1 cellular context compared by ENCODE assay signal in genomic region chr14:34539407-34540180, GRCh38.
TF ChIP-seq lines count a peak whose summit lies in the region.

TSS of gene EAPP (minus strand) at chr14:34539701. CDS start at chr14:34539628, 73 bp downstream.

TF ChIP-seq in HepG2, 621 proteins besides CTCF, POLR2A, EP300 and RAD21 (continued from another document and continues in another):
- no peak for TF ChIP-seq TRIM22 (IDR thresholded peaks at IDR 0.05)
- TF ChIP-seq ZMYM3 (CRISPR knock-in tag; IDR thresholded peaks at IDR 0.05), result peak; percentile 46
- peak; percentile 99 for TF ChIP-seq ZBTB7A (CRISPR knock-in tag; IDR thresholded peaks at IDR 0.05)
- TF ChIP-seq GZF1 (CRISPR knock-in tag; IDR thresholded peaks at IDR 0.05), result peak; percentile 90
- peak; percentile 92; the same call in 1 of the 2 replicates for TF ChIP-seq KLF11 (CRISPR knock-in tag; IDR thresholded peaks at IDR 0.05)
- TF ChIP-seq ZNF138 (CRISPR knock-in tag; IDR thresholded peaks at IDR 0.05; ENCODE audit: low read depth), result peak; percentile 100
- TF ChIP-seq ZNF205 (CRISPR knock-in tag; IDR thresholded peaks at IDR 0.05), result peak; percentile 99
- TF ChIP-seq SCMH1 (CRISPR knock-in tag; IDR thresholded peaks at IDR 0.05; ENCODE audit: borderline replicate concordance), result no peak
- peak; percentile 90 for TF ChIP-seq ZBTB10 (CRISPR knock-in tag; IDR thresholded peaks at IDR 0.05; ENCODE audit: borderline replicate concordance)
- TF ChIP-seq RFXANK (CRISPR knock-in tag; IDR thresholded peaks at IDR 0.05), result peak; percentile 91
- TF ChIP-seq REL (CRISPR knock-in tag; conservative IDR thresholded peaks at IDR 0.05), result peak; percentile 98
- peak; percentile 89 for TF ChIP-seq SKIL (CRISPR knock-in tag; IDR thresholded peaks at IDR 0.05; ENCODE audit: borderline replicate concordance)
- peak; percentile 98 for TF ChIP-seq BORCS8-MEF2B (CRISPR knock-in tag; IDR thresholded peaks at IDR 0.05)
- peak; percentile 91; the same call in 1 of the 2 replicates for TF ChIP-seq ZBED4 (CRISPR knock-in tag; IDR thresholded peaks at IDR 0.05; ENCODE audit: borderline replicate concordance)
- TF ChIP-seq TRIM24 (CRISPR knock-in tag; IDR thresholded peaks at IDR 0.05), result no peak
- peak; percentile 100 for TF ChIP-seq ZNF556 (CRISPR knock-in tag; IDR thresholded peaks at IDR 0.05; ENCODE audit: borderline replicate concordance)
- TF ChIP-seq ADNP (CRISPR knock-in tag; IDR thresholded peaks at IDR 0.05), result peak; percentile 81
- peak; percentile 90 for TF ChIP-seq RFXAP (CRISPR knock-in tag; IDR thresholded peaks at IDR 0.05; ENCODE audit: borderline replicate concordance)
- peak; percentile 99 for TF ChIP-seq ZNF318 (CRISPR knock-in tag; IDR thresholded peaks at IDR 0.05)
- TF ChIP-seq ZFP37 (CRISPR knock-in tag; IDR thresholded peaks at IDR 0.05; ENCODE audit: borderline replicate concordance), result peak; percentile 97; the same call in 1 of the 2 replicates
- TF ChIP-seq EZH2 (conservative IDR thresholded peaks at IDR 0.05; ENCODE audit: low read depth, low read length), result no peak
- TF ChIP-seq TAF15 (IDR thresholded peaks at IDR 0.05; ENCODE audit: low read depth, low read length, poor library complexity, severe bottlenecking), result peak; percentile 92
- TF ChIP-seq ZNF788 (CRISPR knock-in tag; IDR thresholded peaks at IDR 0.05; ENCODE audit: borderline replicate concordance), result peak; percentile 99
- peak; percentile 99 for TF ChIP-seq ZNF337 (CRISPR knock-in tag; IDR thresholded peaks at IDR 0.05; ENCODE audit: borderline replicate concordance, low read depth)
- peak; percentile 100 for TF ChIP-seq ZNF747 (CRISPR knock-in tag; IDR thresholded peaks at IDR 0.05; ENCODE audit: borderline replicate concordance)
- TF ChIP-seq ZC3H4 (CRISPR knock-in tag; IDR thresholded peaks at IDR 0.05; ENCODE audit: borderline replicate concordance), result peak; percentile 81; the same call in 1 of the 2 replicates
- peak; percentile 93 for TF ChIP-seq EHMT2 (IDR thresholded peaks at IDR 0.05; ENCODE audit: borderline replicate concordance, low read depth, low read length)
- TF ChIP-seq ZNF577 (CRISPR knock-in tag; IDR thresholded peaks at IDR 0.05; ENCODE audit: borderline replicate concordance, low read depth), result 0 out of 2 replicates have a peak, but pooled peaks have one; percentile 97
- no peak; the same call in 1 of the 2 replicates for TF ChIP-seq ZSCAN30 (CRISPR knock-in tag; IDR thresholded peaks at IDR 0.05)
- TF ChIP-seq ARID3A (IDR thresholded peaks at IDR 0.05; ENCODE audit: low read depth, low read length), result peak; percentile 77; the same call in 1 of the 2 replicates
- no peak; the same call in 1 of the 2 replicates for TF ChIP-seq SIX1 (CRISPR knock-in tag; IDR thresholded peaks at IDR 0.05; ENCODE audit: borderline replicate concordance)
- TF ChIP-seq ARID2 (CRISPR knock-in tag; IDR thresholded peaks at IDR 0.05; ENCODE audit: borderline replicate concordance), result no peak
- TF ChIP-seq CBX5 (CRISPR knock-in tag; IDR thresholded peaks at IDR 0.05; ENCODE audit: borderline replicate concordance), result peak; percentile 98; the same call in 1 of the 2 replicates
- no peak for TF ChIP-seq RFX1 (IDR thresholded peaks at IDR 0.05)
- peak; percentile 98 for TF ChIP-seq ATF2 (CRISPR knock-in tag; IDR thresholded peaks at IDR 0.05)
- peak; percentile 95; the same call in 1 of the 2 replicates for TF ChIP-seq MTF1 (CRISPR knock-in tag; IDR thresholded peaks at IDR 0.05)
